In genomic region chr11:62882428-62882742, GRCh38 we compare ENCODE assay signal across 10 cellular contexts. TPM values are rescaled to one million over a fixed set of nuclear protein-coding genes. Genes with fewer than 3 reads are reported as not detected.
DNase-seq lines count a peak whose midpoint lies in the region; ATAC-seq, FAIRE-seq and TF ChIP-seq lines count a peak whose summit lies in the region.
"Had no signal": no experiment of that assay in that cellular context is flagged by ENCODE, and none has a peak within 500 bp of the region (broad histone marks: within the 10 kb centered on the region; RNA-seq: fewer than 3 reads in every experiment).

No MANE protein-coding gene starts in this region.

- peak overlapping the region; percentile 95 for H3K4me2 ChIP-seq in A549

- FAIRE-seq in A549 (lab: Jason Lieb, UNC) = no peak

- TF ChIP-seq EP300 in A549 (IDR thresholded peaks at IDR 0.05) = no peak

- no peaks in the 10 kb centered on the region for H3K9me3 ChIP-seq in A549
- H3K9me3 ChIP-seq in KOPT-K1 (ENCODE audit: insufficient read depth, low read length, poor library complexity, severe bottlenecking) = no peaks in the 10 kb centered on the region
- no peaks in the 10 kb centered on the region for H3K9me3 ChIP-seq in mucosa of stomach (ENCODE audit: control insufficient read depth, low read length)

- peak overlapping the region; percentile 89 for H3K4me3 ChIP-seq in A549
- peak overlapping the region; percentile 97 to 100 for H3K4me3 ChIP-seq in cardiac fibroblast (replicated peaks in 1 of 2; ENCODE audit: low read depth in 2 of 2, low read length in 2 of 2)
- H3K4me3 ChIP-seq in mucosa of stomach (ENCODE audit: low read length) = peak overlapping the region; percentile 100

- no peak for TF ChIP-seq POLR2A in A549 (IDR thresholded peaks at IDR 0.05; ENCODE audit: low read length)

- no peaks in the 10 kb centered on the region for H3K27me3 ChIP-seq in mucosa of stomach (ENCODE audit: control insufficient read depth, insufficient read depth, low read length)

- POLR2A ChIA-PET in A549 (lab: Yijun Ruan, JAX) = interaction anchor here (1.0 to 3.2 kb wide), 4 partner anchors 12 to 42 kb away, joined by 3 to 48 read pairs (median 26); partner anchors contain the start of gene WDR74

- CTCF ChIA-PET in A549 (lab: Yijun Ruan, JAX) = interaction anchor here (4.6 to 6.1 kb wide), 2 partner anchors 24 to 28 kb away, joined by 21 to 42 read pairs; no protein-coding TSS in a partner anchor

- H3K36me3 ChIP-seq in KOPT-K1 (ENCODE audit: insufficient read depth, low read length) (peaks cover 77% of the 10 kb centered on the region), mucosa of stomach (ENCODE audit: control insufficient read depth, insufficient read depth, low read length) (peaks cover 33% of the 10 kb centered on the region)

- TF ChIP-seq CTCF in A549 (IDR thresholded peaks at IDR 0.05) (no peak), cardiac fibroblast (IDR thresholded peaks at IDR 0.05; ENCODE audit: low read depth, low read length) (no peak)

- no peak for DNase-seq in A549 (ENCODE audit: low read depth in 1 of 2, low spot score in 1 of 2)
- no peak for DNase-seq in cardiac fibroblast (ENCODE audit: low read depth in 2 of 2)
- DNase-seq in dermis blood vessel endothelial cell = no peak
- no peak for DNase-seq in NCI-H1417 (lab: John Stamatoyannopoulos, UW)

- no peak for TF ChIP-seq RAD21 in A549 (conservative IDR thresholded peaks at IDR 0.05 in 1 of 2, IDR thresholded peaks at IDR 0.05 in 1 of 2)

- H3K27ac ChIP-seq in A549 = peak overlapping the region; percentile 97 to 100
- H3K27ac ChIP-seq in KOPT-K1 (ENCODE audit: low read depth, low read length, poor library complexity, severe bottlenecking) = peak overlapping the region; percentile 94

- H3K9ac ChIP-seq in mucosa of stomach (ENCODE audit: low read length) = peak overlapping the region; percentile 99

- WGBS in A549 (ENCODE audit: missing lambda C conversion rate) = 31% methylated on average over 6 of the region's 6 CpGs

- peaks cover 61% of the 10 kb centered on the region for H3K4me1 ChIP-seq in A549
- peaks cover 42% of the 10 kb centered on the region for H3K4me1 ChIP-seq in mucosa of stomach (ENCODE audit: control insufficient read depth, insufficient read depth, low read length)

- no peak for ATAC-seq in A549
- ATAC-seq in HG02678 (IDR thresholded peaks at IDR 0.05; ENCODE audit: unreplicated experiment) = no peak
- no peak for ATAC-seq in HG03095 (IDR thresholded peaks at IDR 0.05; ENCODE audit: unreplicated experiment)

TF ChIP-seq in A549, 52 proteins besides CTCF, POLR2A, EP300 and RAD21:
- no peak for TF ChIP-seq JUN (IDR thresholded peaks at IDR 0.05)
- no peak for TF ChIP-seq CHD2 (IDR thresholded peaks at IDR 0.05; ENCODE audit: low read length, partially characterized antibody)
- no peak for TF ChIP-seq JUNB (IDR thresholded peaks at IDR 0.05)
- TF ChIP-seq FOXS1 (CRISPR knock-in tag; IDR thresholded peaks at IDR 0.05) = no peak
- no peak for TF ChIP-seq POLR2AphosphoS2 (conservative IDR thresholded peaks at IDR 0.05; ENCODE audit: low read length)
- no peak for TF ChIP-seq ZSCAN20 (CRISPR knock-in tag; IDR thresholded peaks at IDR 0.05)
- TF ChIP-seq ZC3H11A (IDR thresholded peaks at IDR 0.05) = no peak
- no peak for TF ChIP-seq FOSB (CRISPR knock-in tag; IDR thresholded peaks at IDR 0.05)
- TF ChIP-seq ELK1 (IDR thresholded peaks at IDR 0.05; ENCODE audit: low read depth, low read length) = no peak
- no peak for TF ChIP-seq MAZ (IDR thresholded peaks at IDR 0.05; ENCODE audit: borderline replicate concordance, low read depth, low read length)
- no peak for TF ChIP-seq HES2 (IDR thresholded peaks at IDR 0.05)
- TF ChIP-seq RNF2 (IDR thresholded peaks at IDR 0.05; ENCODE audit: borderline replicate concordance, low read depth) = no peak
- TF ChIP-seq BCL3 (IDR thresholded peaks at IDR 0.05) = no peak
- no peak for TF ChIP-seq HOXB5 (CRISPR knock-in tag; IDR thresholded peaks at IDR 0.05)
- TF ChIP-seq PHF8 (IDR thresholded peaks at IDR 0.05; ENCODE audit: borderline replicate concordance, low read depth) = no peak
- TF ChIP-seq ZFP36 (IDR thresholded peaks at IDR 0.05; ENCODE audit: borderline replicate concordance, partially characterized antibody) = no peak
- TF ChIP-seq EHF (CRISPR knock-in tag; IDR thresholded peaks at IDR 0.05) = no peak
- no peak for TF ChIP-seq CBX8 (IDR thresholded peaks at IDR 0.05)
- no peak for TF ChIP-seq SMC3 (IDR thresholded peaks at IDR 0.05)
- no peak for TF ChIP-seq CHD4 (IDR thresholded peaks at IDR 0.05; ENCODE audit: borderline replicate concordance)

RNA-seq across cellular contexts. Expression of gene SLC3A2, which starts 1.7 kb away (rescaled TPM):
- 1,064 and 1,133 TPM in 2 replicates for polyA plus RNA-seq in A549 (2011; rRNA removed)
- 1,069 and 1,103 TPM in 2 replicates for polyA plus RNA-seq in A549 (2012; cell fraction: cytosol; rRNA removed)
- polyA plus RNA-seq in A549 (2012; cell fraction: nucleus; rRNA removed) = 2,860 and 2,938 TPM in 2 replicates
- polyA plus RNA-seq in A549 (2017; fragmentation: RNase III; extraction: RNeasy Plus Mini Kit Qiagen cat#74134 plus additional on column Dnase treatment) = 906 to 1,102 TPM (median 1,007 TPM) in 3 replicates
- polyA minus RNA-seq in A549 (2011; rRNA and poly(A)+ RNA removed) = 561 and 608 TPM in 2 replicates
- total RNA-seq in dermis blood vessel endothelial cell = 77.9 and 84.9 TPM in 2 replicates

RNA-seq across cellular contexts. Expression of gene CHRM1, which starts 38.8 kb away (rescaled TPM):
- polyA plus RNA-seq in A549 (2011; rRNA removed) (not detected in 2 replicates), A549 (2017; fragmentation: RNase III; extraction: RNeasy Plus Mini Kit Qiagen cat#74134 plus additional on column Dnase treatment) (not detected in 3 replicates)
- polyA plus RNA-seq in A549 (2012; cell fraction: cytosol; rRNA removed) = not detected in 2 replicates
- polyA plus RNA-seq in A549 (2012; cell fraction: nucleus; rRNA removed) = not detected in 2 replicates
- polyA minus RNA-seq in A549 (2011; rRNA and poly(A)+ RNA removed) = not detected in 2 replicates
- not detected in 2 replicates for total RNA-seq in dermis blood vessel endothelial cell
- total RNA-seq: dermis microvascular lymphatic vessel endothelial cell, M059J had no signal

RNA-seq across cellular contexts. Expression of gene WDR74, which starts 43.0 kb away (rescaled TPM):
- polyA plus RNA-seq in A549 (2011; rRNA removed) (47.6 and 52.9 TPM in 2 replicates), A549 (2017; fragmentation: RNase III; extraction: RNeasy Plus Mini Kit Qiagen cat#74134 plus additional on column Dnase treatment) (88.9 to 100 TPM (median 90.6 TPM) in 3 replicates)
- polyA plus RNA-seq in A549 (2012; cell fraction: cytosol; rRNA removed) = 130 and 135 TPM in 2 replicates
- 216 and 240 TPM in 2 replicates for polyA plus RNA-seq in A549 (2012; cell fraction: nucleus; rRNA removed)
- polyA minus RNA-seq in A549 (2011; rRNA and poly(A)+ RNA removed) = 79.9 and 130 TPM in 2 replicates
- 39.4 and 46.3 TPM in 2 replicates for total RNA-seq in dermis blood vessel endothelial cell

RNA-seq across cellular contexts. Expression of gene TEX54, which starts 49.7 kb away (rescaled TPM):
- polyA plus RNA-seq in A549 (2011; rRNA removed) (not detected in 2 replicates), A549 (2017; fragmentation: RNase III; extraction: RNeasy Plus Mini Kit Qiagen cat#74134 plus additional on column Dnase treatment) (not detected in 3 replicates)
- polyA plus RNA-seq in A549 (2012; cell fraction: cytosol; rRNA removed) = not detected in 2 replicates
- 0.39 TPM in 1 of 2 replicates, not detected in the other for polyA plus RNA-seq in A549 (2012; cell fraction: nucleus; rRNA removed)
- not detected in 2 replicates for polyA minus RNA-seq in A549 (2011; rRNA and poly(A)+ RNA removed)
- not detected in 2 replicates for total RNA-seq in dermis blood vessel endothelial cell
- total RNA-seq: dermis microvascular lymphatic vessel endothelial cell, M059J had no signal

RNA-seq across cellular contexts. Expression of gene STX5, which starts 50.5 kb away (rescaled TPM):
- polyA plus RNA-seq in A549 (2011; rRNA removed) (30.3 and 32.3 TPM in 2 replicates), A549 (2017; fragmentation: RNase III; extraction: RNeasy Plus Mini Kit Qiagen cat#74134 plus additional on column Dnase treatment) (16.8 to 21.0 TPM (median 19.5 TPM) in 3 replicates)
- polyA plus RNA-seq in A549 (2012; cell fraction: cytosol; rRNA removed) = 16.3 and 20.3 TPM in 2 replicates
- polyA plus RNA-seq in A549 (2012; cell fraction: nucleus; rRNA removed) = 14.0 and 14.4 TPM in 2 replicates
- 43.6 and 47.7 TPM in 2 replicates for polyA minus RNA-seq in A549 (2011; rRNA and poly(A)+ RNA removed)
- 34.4 and 36.8 TPM in 2 replicates for total RNA-seq in dermis blood vessel endothelial cell
